ENCODE assay signal across 20 cellular contexts in the genomic region with DNA sequence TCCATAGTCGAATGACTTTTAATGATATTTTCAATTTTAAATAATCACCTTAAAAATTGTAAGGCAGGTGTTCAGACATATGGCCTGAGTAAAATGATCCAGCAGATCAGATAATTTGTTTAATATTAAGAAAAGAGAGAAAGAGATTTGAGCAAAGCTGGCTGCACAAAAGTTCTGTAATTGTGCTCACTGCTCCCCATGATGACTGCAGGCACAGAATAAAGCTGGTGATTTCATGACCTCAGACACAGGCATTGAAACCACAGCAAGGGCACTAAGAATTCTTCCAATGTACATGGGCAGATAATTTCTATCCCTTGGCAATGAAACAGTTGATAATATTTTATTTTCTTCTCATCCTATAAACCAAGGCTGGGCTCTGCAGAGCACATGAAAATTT.
"Had no signal": no experiment of that assay in that cellular context is flagged by ENCODE, and none has a peak within 500 bp of the region (broad histone marks: within the 10 kb centered on the region; RNA-seq: fewer than 3 reads in every experiment).

No MANE protein-coding gene starts in this region.

- H3K36me3 ChIP-seq: Peyer's patch, SJCRH30 had no signal

- H3K4me2 ChIP-seq: KMS-11 had no signal

- H3K27me3 ChIP-seq: Peyer's patch, SJCRH30 had no signal

- DNase-seq: Kasumi-1, MM.1S, NCI-H1092 treated with DMSO at 0.1 percent for 48 hours, NCI-H1436, NCI-H1930, NCI-H2107, NCI-H345, NCI-H446 treated with DMSO at 0.1 percent for 48 hours, NCI-H510A treated with DMSO at 0.1 percent for 48 hours, NCI-H526 treated with DMSO at 0.1 percent for 48 hours, NCI-H774, PC-3, Peyer's patch, SHP77 treated with DMSO at 0.1 percent for 48 hours, SJCRH30 had no signal

- H3K9ac ChIP-seq: KMS-11 had no signal

- ATAC-seq: K562, PC-3, Right ventricle myocardium inferior, SK-N-SH treated with all-trans-retinoic acid at 6 μM for 48 hours had no signal

- H3K4me3 ChIP-seq: K562, Peyer's patch, SJCRH30 had no signal

- H3K27ac ChIP-seq: HL-60, KMS-11, Peyer's patch, SJCRH30 had no signal

- H3K9me3 ChIP-seq: Peyer's patch, SJCRH30 had no signal

- H3K4me1 ChIP-seq: Peyer's patch, SJCRH30 had no signal
